ENCODE assay signal across 8 cellular contexts in genomic region chr12:122753213-122753571, GRCh38. TPM values are rescaled to one million over a fixed set of nuclear protein-coding genes. Genes with fewer than 3 reads are reported as not detected.
DNase-seq lines count a peak whose midpoint lies in the region; ATAC-seq and TF ChIP-seq lines count a peak whose summit lies in the region.

No MANE protein-coding gene starts in this region.

- no peak for DNase-seq in CD8-positive, alpha-beta T cell
- DNase-seq in Jurkat, Clone E6-1 (ENCODE audit: low read depth, low spot score) = no peak
- DNase-seq in brain microvascular endothelial cell (no peak), memory B cell (ENCODE audit: low spot score in 2 of 2) (no peak), GM19238 (ENCODE audit: insufficient read length, low spot score) (no peak)
- DNase-seq in stimulated activated CD4-positive, alpha-beta T cell treated with anti-CD3 and anti-CD28 coated beads, Interleukin-4, amount 100 ng/mL, for 24 hours = no peak

- peak overlapping the region; percentile 97 for H3K27ac Mint-ChIP-seq in CD8-positive, alpha-beta T cell
- H3K27ac Mint-ChIP-seq in memory B cell = peak overlapping the region; percentile 95

- peaks cover 26% of the 10 kb centered on the region for H3K4me1 ChIP-seq in CD8-positive, alpha-beta T cell (ENCODE audit: insufficient read depth, low read length)

- H3K4me3 ChIP-seq in CD8-positive, alpha-beta T cell (ENCODE audit: low read depth, low read length) = peak overlapping the region; percentile 80
- peak overlapping the region; percentile 69 for H3K4me3 ChIP-seq in Jurkat, Clone E6-1 (ENCODE audit: low read length)
- H3K4me3 ChIP-seq in brain microvascular endothelial cell (ENCODE audit: low read depth, low read length) = peak overlapping the region; percentile 94

- H3K27me3 Mint-ChIP-seq in CD8-positive, alpha-beta T cell (ENCODE audit: low read depth) = no peaks in the 10 kb centered on the region
- H3K27me3 Mint-ChIP-seq in memory B cell = no peaks in the 10 kb centered on the region

- intact Hi-C loops in CD8-positive, alpha-beta T cell (cut with DNase I, micrococcal nuclease) = loop anchor here (2.0 to 10.0 kb wide), 6 partner anchors 114 to 1852 kb away; partner anchors contain the start of genes CCDC92 (in 2 of the 2), ZNF664 (in 2 of the 2), DDX55 (in 1 of the 2) and DIABLO (in 1 of the 2)

- peaks cover 45% of the 10 kb centered on the region for H3K36me3 Mint-ChIP-seq in CD8-positive, alpha-beta T cell
- peaks cover 26% of the 10 kb centered on the region for H3K36me3 Mint-ChIP-seq in memory B cell

- peak overlapping the region; percentile 96 for H3K4me3 Mint-ChIP-seq in CD8-positive, alpha-beta T cell
- H3K4me3 Mint-ChIP-seq in memory B cell = peak overlapping the region; percentile 97

- H3K9me3 Mint-ChIP-seq in CD8-positive, alpha-beta T cell = no peaks in the 10 kb centered on the region
- H3K9me3 Mint-ChIP-seq in memory B cell = no peaks in the 10 kb centered on the region

- in situ Hi-C loops in brain microvascular endothelial cell (cut with HindIII; ENCODE audit: low pct_ligation_motif_present, low sequenced_read_pairs) = loop anchor here (25.0 kb wide), 1 partner anchor 116 kb away; no protein-coding TSS in a partner anchor

- POLR2A ChIA-PET in CD8-positive, alpha-beta T cell (lab: Charles Lee) = interaction anchor here (0.6 to 1.7 kb wide), 7 partner anchors 9 to 487 kb away, joined by 3 to 8 read pairs (median 4); partner anchors contain the start of genes HIP1R, KNTC1, RSRC2 and VPS33A

- no peak for ATAC-seq in CD8-positive, alpha-beta T cell
- ATAC-seq in memory B cell (ENCODE audit: low read depth) (peak; percentile 0), HG02884 (IDR thresholded peaks at IDR 0.05; ENCODE audit: unreplicated experiment) (no peak), GM18870 (IDR thresholded peaks at IDR 0.05; ENCODE audit: unreplicated experiment) (no peak)

- H3K27ac ChIP-seq in CD8-positive, alpha-beta T cell (ENCODE audit: low read depth, low read length) = peak overlapping the region; percentile 87
- peak overlapping the region; percentile 83 for H3K27ac ChIP-seq in brain microvascular endothelial cell

- H3K27me3 ChIP-seq in CD8-positive, alpha-beta T cell (ENCODE audit: insufficient read depth, low read length) = no peaks in the 10 kb centered on the region
- H3K27me3 ChIP-seq in brain microvascular endothelial cell (replicated peaks) = no peaks in the 10 kb centered on the region

- TF ChIP-seq CTCF in CD8-positive, alpha-beta T cell (IDR thresholded peaks at IDR 0.05) = no peak
- no peak for TF ChIP-seq CTCF in brain microvascular endothelial cell (IDR thresholded peaks at IDR 0.05; ENCODE audit: low read depth, low read length, missing control alignments)

- peaks cover 17% of the 10 kb centered on the region for H3K36me3 ChIP-seq in CD8-positive, alpha-beta T cell (ENCODE audit: insufficient read depth, low read length)
- H3K36me3 ChIP-seq in brain microvascular endothelial cell (replicated peaks) = peaks cover 27% of the 10 kb centered on the region

- peaks cover 50% of the 10 kb centered on the region for H3K4me1 Mint-ChIP-seq in CD8-positive, alpha-beta T cell (ENCODE audit: low read depth)
- peaks cover 46% of the 10 kb centered on the region for H3K4me1 Mint-ChIP-seq in memory B cell

- CTCF ChIA-PET in CD8-positive, alpha-beta T cell (lab: Charles Lee) = interaction anchor here (1.0 to 1.6 kb wide), 3 partner anchors 9 to 354 kb away, joined by 4 to 6 read pairs (median 4); no protein-coding TSS in a partner anchor

- H3K9me3 ChIP-seq in CD8-positive, alpha-beta T cell (ENCODE audit: low read length) = no peaks in the 10 kb centered on the region

RNA-seq across cellular contexts. Expression of gene DENR, which starts 0.6 kb away (rescaled TPM):
- 10 to 100 TPM; 27.8 to 29.7 TPM for total RNA-seq in CD8-positive, alpha-beta T cell
- polyA plus RNA-seq in Jurkat, Clone E6-1 (2012; ENCODE audit: insufficient read depth, insufficient read length) = 68.3 TPM

RNA-seq across cellular contexts. Expression of gene CCDC62, which starts 21.2 kb away (rescaled TPM):
- total RNA-seq in CD8-positive, alpha-beta T cell = 1 to 10 TPM; 1.0 to 2.4 TPM
- 1.7 TPM for polyA plus RNA-seq in Jurkat, Clone E6-1 (2012; ENCODE audit: insufficient read depth, insufficient read length)

RNA-seq across cellular contexts. Expression of gene HCAR1, which starts 22.5 kb away (rescaled TPM):
- not detected for total RNA-seq in CD8-positive, alpha-beta T cell
- polyA plus RNA-seq in Jurkat, Clone E6-1 (2012; ENCODE audit: insufficient read depth, insufficient read length) = not detected

RNA-seq across cellular contexts. Expression of gene HCAR3, which starts 36.6 kb away (rescaled TPM):
- not detected for total RNA-seq in CD8-positive, alpha-beta T cell
- polyA plus RNA-seq in Jurkat, Clone E6-1 (2012; ENCODE audit: insufficient read depth, insufficient read length) = not detected

RNA-seq across cellular contexts. Expression of gene HCAR2, which starts 50.0 kb away (rescaled TPM):
- not detected for total RNA-seq in CD8-positive, alpha-beta T cell
- not detected for polyA plus RNA-seq in Jurkat, Clone E6-1 (2012; ENCODE audit: insufficient read depth, insufficient read length)
